ENCODE assay signal across 8 cellular contexts in the genomic region with DNA sequence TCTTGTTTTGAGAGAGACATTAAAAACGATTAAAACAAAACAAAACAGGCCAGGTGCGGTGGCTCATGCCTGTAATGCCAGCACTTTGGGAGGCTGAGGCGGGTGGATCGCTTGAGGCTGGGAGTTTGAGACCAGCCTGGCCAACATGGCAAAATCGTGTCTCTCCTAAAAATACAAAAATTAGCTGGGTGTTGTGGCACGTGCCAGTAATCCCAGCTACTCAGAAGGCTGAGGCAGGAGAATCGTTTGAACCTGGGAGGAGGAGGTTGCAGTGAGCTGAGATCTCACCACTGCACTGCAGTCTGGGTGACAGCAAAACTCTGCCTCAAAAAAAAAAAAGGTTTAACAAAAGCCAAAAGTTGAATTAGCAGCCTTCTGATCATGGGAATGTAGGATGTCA. TPM values are rescaled to one million over a fixed set of nuclear protein-coding genes. Genes with fewer than 3 reads are reported as not detected.
DNase-seq lines count a peak whose midpoint lies in the region; ATAC-seq, FAIRE-seq and TF ChIP-seq lines count a peak whose summit lies in the region.
"Not testable (repeated sequence)": the region's sequence is repeated elsewhere in the genome, so short reads cannot be mapped to it uniquely, and the experiment has no call there.

No MANE protein-coding gene starts in this region.

- TF ChIP-seq POLR2A in A549 (IDR thresholded peaks at IDR 0.05; ENCODE audit: low read length); spleen (IDR thresholded peaks at IDR 0.05): not testable (repeated sequence)

- H3K9me3 ChIP-seq in A549; HAP-1; OCI-LY7 (ENCODE audit: low read length); mammary epithelial cell (replicated peaks; ENCODE audit: insufficient read depth, low read length); cardiac muscle cell (ENCODE audit: low read depth); mucosa of stomach (ENCODE audit: control insufficient read depth, low read length); spleen: not testable (repeated sequence)

- TF ChIP-seq EP300 in A549 (IDR thresholded peaks at IDR 0.05), result not testable (repeated sequence)

- peak; percentile 32 for FAIRE-seq in A549 (lab: Jason Lieb, UNC)

- peak overlapping the region; percentile 93 for H3K4me3 Mint-ChIP-seq in activated CD8-positive, alpha-beta T cell treated with anti-CD3 and anti-CD28 coated beads, Interleukin-2, amount 10 ng/mL, durations not matched to agents 7 days and 5 days

- H3K36me3 ChIP-seq in HAP-1 (replicated peaks); mammary epithelial cell (ENCODE audit: insufficient read depth, low read length); cardiac muscle cell; mucosa of stomach (ENCODE audit: control insufficient read depth, insufficient read depth, low read length); spleen: not testable (repeated sequence)
- peaks cover 33% of the 10 kb centered on the region for H3K36me3 ChIP-seq in OCI-LY7 (ENCODE audit: insufficient read depth, low read length)

- not testable (repeated sequence) for H3K9ac ChIP-seq in mammary epithelial cell (ENCODE audit: insufficient read depth, low read length)
- peak overlapping the region; percentile 71 for H3K9ac ChIP-seq in mucosa of stomach (ENCODE audit: low read length)

- H3K4me3 ChIP-seq in A549, result peak overlapping the region; percentile 66
- peak overlapping the region; percentile 53 for H3K4me3 ChIP-seq in HAP-1
- peak overlapping the region; percentile 71 for H3K4me3 ChIP-seq in OCI-LY7 (ENCODE audit: low read depth, low read length, poor library complexity, severe bottlenecking)
- H3K4me3 ChIP-seq in mammary epithelial cell (replicated peaks in 1 of 3; ENCODE audit: insufficient read depth in 1 of 3, low read depth in 2 of 3, low read length in 3 of 3), result peak overlapping the region in 2 of 3 experiments; percentile 63 to 91
- peak overlapping the region; percentile 73 for H3K4me3 ChIP-seq in cardiac muscle cell
- not testable (repeated sequence) for H3K4me3 ChIP-seq in mucosa of stomach (ENCODE audit: low read length)
- peak overlapping the region; percentile 44 to 93 (median 69) for H3K4me3 ChIP-seq in spleen

- not testable (repeated sequence) for H3K9me2 ChIP-seq in OCI-LY7 (ENCODE audit: insufficient read depth, low read length)

- not testable (repeated sequence) for H3K27me3 Mint-ChIP-seq in activated CD8-positive, alpha-beta T cell treated with anti-CD3 and anti-CD28 coated beads, Interleukin-2, amount 10 ng/mL, durations not matched to agents 7 days and 5 days (ENCODE audit: low read depth)

- intact Hi-C loops in OCI-LY7 (cut with micrococcal nuclease; ENCODE audit: unreplicated experiment), result loop anchor here (2.0 kb wide), 1 partner anchor 98 kb away; no protein-coding TSS in a partner anchor
- intact Hi-C loops in mammary epithelial cell (cut with micrococcal nuclease); spleen (cut with DNase I; ENCODE audit: low total_unique reads): not testable (repeated sequence)

- in situ Hi-C loops in HAP-1 (cut with MboI; ENCODE audit: low sequenced_read_pairs); mammary epithelial cell (cut with MboI; ENCODE audit: low sequenced_read_pairs in 2 of 2): not testable (repeated sequence)

- H3K79me2 ChIP-seq in OCI-LY7 (ENCODE audit: insufficient read depth, low read depth, low read length), result not testable (repeated sequence)
- peaks cover 13% of the 10 kb centered on the region for H3K79me2 ChIP-seq in mammary epithelial cell (ENCODE audit: insufficient read depth, low read length)

- H3K9me3 Mint-ChIP-seq in activated CD8-positive, alpha-beta T cell treated with anti-CD3 and anti-CD28 coated beads, Interleukin-2, amount 10 ng/mL, durations not matched to agents 7 days and 5 days (ENCODE audit: insufficient read depth), result not testable (repeated sequence)

- peak overlapping the region; percentile 83 for H2AFZ ChIP-seq in OCI-LY7 (ENCODE audit: low read length)
- H2AFZ ChIP-seq in mammary epithelial cell (ENCODE audit: low read depth, low read length), result not testable (repeated sequence)

- peak overlapping the region; percentile 97 for H3K27ac Mint-ChIP-seq in activated CD8-positive, alpha-beta T cell treated with anti-CD3 and anti-CD28 coated beads, Interleukin-2, amount 10 ng/mL, durations not matched to agents 7 days and 5 days

- CTCF ChIA-PET in A549 (lab: Yijun Ruan, JAX) (interaction anchor here (0.8 to 3.3 kb wide), 15 partner anchors 8 to 180 kb away, joined by 3 to 26 read pairs (median 4); no protein-coding TSS in a partner anchor), OCI-LY7 (lab: Charles Lee; ENCODE audit: unreplicated experiment) (interaction anchor here (0.6 kb wide), 1 partner anchor 184 kb away, joined by 3 read pairs; no protein-coding TSS in a partner anchor), mammary epithelial cell (lab: Charles Lee; ENCODE audit: low non-redundant PET) (interaction anchor here (0.9 kb wide), 1 partner anchor 148 kb away, joined by 5 read pairs; no protein-coding TSS in a partner anchor)
- CTCF ChIA-PET in activated CD8-positive, alpha-beta T cell treated with anti-CD3 and anti-CD28 coated beads, Interleukin-2, amount 10 ng/mL, durations not matched to agents 7 days and 5 days (lab: Charles Lee), result interaction anchor here (0.7 to 6.3 kb wide), 29 partner anchors 8 to 179 kb away, joined by 3 to 131 read pairs (median 8); no protein-coding TSS in a partner anchor

- ATAC-seq in A549; activated CD8-positive, alpha-beta T cell treated with anti-CD3 and anti-CD28 coated beads, Interleukin-2, amount 10 ng/mL, durations not matched to agents 7 days and 5 days: not testable (repeated sequence)

- peak overlapping the region; percentile 64 for H3K4me2 ChIP-seq in A549
- peak overlapping the region; percentile 78 for H3K4me2 ChIP-seq in OCI-LY7 (ENCODE audit: low read length)
- H3K4me2 ChIP-seq in mammary epithelial cell (ENCODE audit: insufficient read depth, low read depth, low read length), result peak overlapping the region; percentile 83

- peak overlapping the region; percentile 87 to 98 for H3K27ac ChIP-seq in A549
- not testable (repeated sequence) for H3K27ac ChIP-seq in OCI-LY7 (ENCODE audit: low read depth, low read length, poor library complexity, severe bottlenecking); mammary epithelial cell (ENCODE audit: insufficient read depth, low read depth, low read length); cardiac muscle cell
- peak overlapping the region in 6 of 8 donors; percentile 74 to 92 (median 82) for H3K27ac ChIP-seq in spleen

- peaks cover 78% of the 10 kb centered on the region for H3K36me3 Mint-ChIP-seq in activated CD8-positive, alpha-beta T cell treated with anti-CD3 and anti-CD28 coated beads, Interleukin-2, amount 10 ng/mL, durations not matched to agents 7 days and 5 days (ENCODE audit: low read depth)

- TF ChIP-seq RAD21 in A549 (conservative IDR thresholded peaks at IDR 0.05 in 1 of 2, IDR thresholded peaks at IDR 0.05 in 1 of 2), result not testable (repeated sequence)

- POLR2A ChIA-PET in A549 (lab: Yijun Ruan, JAX), result not testable (repeated sequence)
- POLR2A ChIA-PET in OCI-LY7 (lab: Charles Lee), result interaction anchor here (0.9 to 1.2 kb wide), 2 partner anchors 16 to 72 kb away, joined by 3 to 4 read pairs; no protein-coding TSS in a partner anchor
- POLR2A ChIA-PET in activated CD8-positive, alpha-beta T cell treated with anti-CD3 and anti-CD28 coated beads, Interleukin-2, amount 10 ng/mL, durations not matched to agents 7 days and 5 days (lab: Charles Lee), result interaction anchor here (0.6 to 10.4 kb wide), 22 partner anchors 8 to 527 kb away, joined by 3 to 239 read pairs (median 7); no protein-coding TSS in a partner anchor

- TF ChIP-seq CTCF in A549 (IDR thresholded peaks at IDR 0.05); OCI-LY7 (conservative IDR thresholded peaks at IDR 0.05; ENCODE audit: low read length); mammary epithelial cell (conservative IDR thresholded peaks at IDR 0.05 in 1 of 2, IDR thresholded peaks at IDR 0.05 in 1 of 2; ENCODE audit: extremely low read depth in 1 of 2, insufficient read depth in 1 of 2, low read depth in 1 of 2, low read length in 2 of 2); cardiac muscle cell (IDR thresholded peaks at IDR 0.05; ENCODE audit: low read depth, low read length); spleen (IDR thresholded peaks at IDR 0.05 in 8 of 11, conservative IDR thresholded peaks at IDR 0.05 in 3 of 11): not testable (repeated sequence)

- H3K4me1 Mint-ChIP-seq in activated CD8-positive, alpha-beta T cell treated with anti-CD3 and anti-CD28 coated beads, Interleukin-2, amount 10 ng/mL, durations not matched to agents 7 days and 5 days (ENCODE audit: low read depth), result peaks cover 38% of the 10 kb centered on the region

- H3K4me1 ChIP-seq in A549 (peaks cover 11% of the 10 kb centered on the region), HAP-1 (peaks cover 12% of the 10 kb centered on the region), OCI-LY7 (ENCODE audit: insufficient read depth, low read length, poor library complexity, severe bottlenecking) (peaks cover 27% of the 10 kb centered on the region), spleen (peaks cover 0 to 76% (median 23%) of the 10 kb centered on the region in 6 donors)
- H3K4me1 ChIP-seq in mammary epithelial cell (ENCODE audit: insufficient read depth, low read length); cardiac muscle cell (ENCODE audit: low read depth); mucosa of stomach (ENCODE audit: control insufficient read depth, insufficient read depth, low read length): not testable (repeated sequence)

- H4K20me1 ChIP-seq in OCI-LY7 (ENCODE audit: insufficient read depth, low read length); mammary epithelial cell (ENCODE audit: insufficient read depth, low read length): not testable (repeated sequence)

- H3K27me3 ChIP-seq in HAP-1 (ENCODE audit: low read depth), result peaks cover 30% of the 10 kb centered on the region
- H3K27me3 ChIP-seq in mammary epithelial cell (ENCODE audit: insufficient read depth, low read length), result not testable (repeated sequence)
- peaks cover 21% of the 10 kb centered on the region for H3K27me3 ChIP-seq in cardiac muscle cell
- peaks cover 16% of the 10 kb centered on the region for H3K27me3 ChIP-seq in mucosa of stomach (ENCODE audit: control insufficient read depth, insufficient read depth, low read length)
- H3K27me3 ChIP-seq in spleen (replicated peaks in 1 of 7), result peaks cover 0 to 40% (median 22%) of the 10 kb centered on the region in 7 donors

- DNase-seq in A549 (ENCODE audit: low read depth in 1 of 2, low spot score in 1 of 2); HAP-1 (ENCODE audit: low spot score in 2 of 2); OCI-LY7 (ENCODE audit: low spot score); mammary epithelial cell; cardiac muscle cell (ENCODE audit: low read depth in 1 of 2, low spot score in 1 of 2); spleen: not testable (repeated sequence)
- peak; percentile 40 for DNase-seq in activated CD8-positive, alpha-beta T cell treated with anti-CD3 and anti-CD28 coated beads, Interleukin-2, amount 10 ng/mL, durations not matched to agents 7 days and 5 days

- not testable (repeated sequence) for BruUV-seq in OCI-LY7 (replicated peaks; lab: Mats Ljungman, UMichigan); mammary epithelial cell (replicated peaks; lab: Mats Ljungman, UMichigan)

- WGBS in A549 (ENCODE audit: missing lambda C conversion rate), result 31% methylated on average over 7 of the region's 7 CpGs
- 54% methylated on average over 7 of the region's 7 CpGs for WGBS in mammary epithelial cell (ENCODE audit: low coverage, missing lambda C conversion rate)
- WGBS in spleen, 5 donors, result 30 to 36% (median 31%) methylated on average over 7 of the region's 7 CpGs

- dilution Hi-C loops in mammary epithelial cell (cut with HindIII; ENCODE audit: low sequenced_read_pairs), result loop anchor here (5.0 kb wide), 1 partner anchor 104 kb away; no protein-coding TSS in a partner anchor

RNA-seq across cellular contexts. Expression of a gene that starts 1.1 kb away (rescaled TPM):
- polyA plus RNA-seq in A549 (2011; rRNA removed), result 6.9 and 7.1 TPM in 2 replicates
- polyA plus RNA-seq in A549 (2012; cell fraction: cytosol; rRNA removed), result 2.3 and 2.5 TPM in 2 replicates
- 1.7 and 2.4 TPM in 2 replicates for polyA plus RNA-seq in A549 (2012; cell fraction: nucleus; rRNA removed)
- 3.6 to 3.7 TPM (median 3.6 TPM) in 3 replicates for polyA plus RNA-seq in A549 (2017; fragmentation: RNase III; extraction: RNeasy Plus Mini Kit Qiagen cat#74134 plus additional on column Dnase treatment)
- 6.4 and 7.7 TPM in 2 replicates for polyA minus RNA-seq in A549 (2011; rRNA and poly(A)+ RNA removed)
- total RNA-seq in OCI-LY7 (2014; rRNA removed; shearing (Covaris generic)), result 6.9 and 7.8 TPM in 2 replicates
- total RNA-seq in OCI-LY7 (2022), result 4.0 and 4.2 TPM in 2 replicates
- 10 to 100 TPM; 60.1 to 60.9 TPM for total RNA-seq in activated CD8-positive, alpha-beta T cell treated with anti-CD3 and anti-CD28 coated beads, Interleukin-2, amount 10 ng/mL, durations not matched to agents 7 days and 5 days
- 1 to 10 TPM; 5.3 to 9.5 TPM for total RNA-seq in mammary epithelial cell
- 8.2 TPM for polyA plus RNA-seq in mammary epithelial cell
- 11.5 TPM for polyA minus RNA-seq in mammary epithelial cell
- total RNA-seq in cardiac muscle cell, result 3.7 and 4.0 TPM in 2 replicates
- polyA plus RNA-seq in cardiac muscle cell, result 4.1 and 4.3 TPM in 2 replicates
- total RNA-seq in spleen, result 10 to 100 TPM in 2 of 7 donors, 1 to 10 TPM in 5; 5.6 to 11.8 (median 9.2) TPM
- polyA plus RNA-seq in spleen, result 1 to 10 TPM; 2.1 to 2.5 (median 2.4) TPM

Comparison
In these comparisons a context has a peak if more than half of its experiments do, and no peak if none do; other contexts are left out.
1. RNA of a gene that starts 1.1 kb away (total RNA-seq): 60.1 to 60.9 TPM in activated CD8-positive, alpha-beta T cell treated with anti-CD3 and anti-CD28 coated beads, Interleukin-2, amount 10 ng/mL, durations not matched to agents 7 days and 5 days; 5.3 to 9.5 TPM in mammary epithelial cell, 5.6 to 11.8 TPM in spleen, 4.0 to 7.8 TPM in OCI-LY7 and 3.7 to 4.0 TPM in cardiac muscle cell; every median in the first group is over 4 times any median in the second.
2. Peak in every context shown above with its lines, with median percentiles within 50 percentile points of each other: H3K4me2 ChIP-seq.